Comparison of ENCODE assay signal across 1 cellular context in genomic region chr2:167212054-167212648, GRCh38.
TF ChIP-seq lines count a peak whose summit lies in the region.

No MANE protein-coding gene starts in this region.

TF ChIP-seq in GM23338, 12 proteins besides CTCF, POLR2A, EP300 and RAD21 (continued from another document):
- no peak for TF ChIP-seq ZNF462 (CRISPR knock-in tag; IDR thresholded peaks at IDR 0.05)
- TF ChIP-seq CREB1 (CRISPR knock-in tag; IDR thresholded peaks at IDR 0.05; ENCODE audit: low read depth), result no peak
- no peak for TF ChIP-seq POLR2AphosphoS5 (IDR thresholded peaks at IDR 0.05; ENCODE audit: low read depth)
- TF ChIP-seq ZNF114 (CRISPR knock-in tag; IDR thresholded peaks at IDR 0.05), result no peak
- no peak for TF ChIP-seq REST (IDR thresholded peaks at IDR 0.05; ENCODE audit: unreplicated experiment)
- no peak for TF ChIP-seq EZH2phosphoT487 (IDR thresholded peaks at IDR 0.05; ENCODE audit: unreplicated experiment)
- no peak for TF ChIP-seq EZH2 (IDR thresholded peaks at IDR 0.05; ENCODE audit: low read depth, unreplicated experiment)
- TF ChIP-seq STAT1 (IDR thresholded peaks at IDR 0.05; ENCODE audit: unreplicated experiment), result no peak
- no peak for TF ChIP-seq ETS1 (IDR thresholded peaks at IDR 0.05)
